In genomic region chr11:65499713-65500261, GRCh38 we compare ENCODE assay signal across 1 cellular context.
A peak's percentile ranks its signal among the peaks of the same experiment; 100 is the strongest.
TF ChIP-seq lines count a peak whose summit lies in the region.

No MANE protein-coding gene starts in this region.

TF ChIP-seq in GM12878, 131 proteins besides CTCF, POLR2A, EP300 and RAD21 (continues in another document):
- TF ChIP-seq CEBPZ (IDR thresholded peaks at IDR 0.05; ENCODE audit: low read depth, low read length) (peak; percentile 42; the same call in 1 of the 2 replicates), DPF2 (IDR thresholded peaks at IDR 0.05) (no peak), SUPT20H (IDR thresholded peaks at IDR 0.05; ENCODE audit: borderline replicate concordance, control insufficient read depth, low read depth, low read length) (no peak), YY1 (IDR thresholded peaks at IDR 0.05; ENCODE audit: low read depth, low read length) (no peak), CHD2 (IDR thresholded peaks at IDR 0.05; ENCODE audit: borderline replicate concordance, low read depth, low read length) (0 out of 2 replicates have a peak, but pooled peaks have one; percentile 15), BCLAF1 (IDR thresholded peaks at IDR 0.05) (no peak), WRNIP1 (IDR thresholded peaks at IDR 0.05; ENCODE audit: borderline replicate concordance, low read depth, low read length) (no peak), USF1 (IDR thresholded peaks at IDR 0.05; ENCODE audit: borderline replicate concordance, extremely low read length, insufficient read depth, low read depth, low read length) (no peak), HCFC1 (IDR thresholded peaks at IDR 0.05; ENCODE audit: low read length) (no peak), PKNOX1 (IDR thresholded peaks at IDR 0.05) (no peak), RELA (IDR thresholded peaks at IDR 0.05; ENCODE audit: borderline replicate concordance, partially characterized antibody) (no peak), FOS (IDR thresholded peaks at IDR 0.05; ENCODE audit: borderline replicate concordance, extremely low read depth, insufficient read length) (no peak), JUNB (IDR thresholded peaks at IDR 0.05) (no peak), FOXK2 (IDR thresholded peaks at IDR 0.05) (no peak), HDAC6 (IDR thresholded peaks at IDR 0.05; ENCODE audit: unreplicated experiment) (peak; percentile 81), ZNF687 (IDR thresholded peaks at IDR 0.05) (no peak), CREB1 (IDR thresholded peaks at IDR 0.05; ENCODE audit: low read depth) (no peak), E2F4 (IDR thresholded peaks at IDR 0.05; ENCODE audit: low read depth, low read length) (no peak), ZNF384 (IDR thresholded peaks at IDR 0.05; ENCODE audit: borderline replicate concordance, low read depth, low read length) (no peak), MLLT1 (IDR thresholded peaks at IDR 0.05) (peak; percentile 78), MYC (IDR thresholded peaks at IDR 0.05; ENCODE audit: insufficient read depth, insufficient read length, insufficient replicate concordance, low read length, severe bottlenecking) (no peak), EZH2 (IDR thresholded peaks at IDR 0.05; ENCODE audit: borderline replicate concordance, control insufficient read depth, low read depth, low read length) (no peak), CHD4 (IDR thresholded peaks at IDR 0.05) (no peak), ESRRA (IDR thresholded peaks at IDR 0.05; ENCODE audit: low read length) (no peak), ZZZ3 (IDR thresholded peaks at IDR 0.05; ENCODE audit: control insufficient read depth, insufficient read length, low read depth) (no peak), E4F1 (IDR thresholded peaks at IDR 0.05; ENCODE audit: borderline replicate concordance, partially characterized antibody) (no peak), TBL1XR1 (IDR thresholded peaks at IDR 0.05; ENCODE audit: low read depth, low read length) (0 out of 2 replicates have a peak, but pooled peaks have one; percentile 5), HDAC2 (IDR thresholded peaks at IDR 0.05) (no peak), MYB (IDR thresholded peaks at IDR 0.05; ENCODE audit: borderline replicate concordance, low read depth, low read length) (no peak), PBX3 (IDR thresholded peaks at IDR 0.05; ENCODE audit: insufficient replicate concordance, low read depth, low read length) (no peak), BCL3 (IDR thresholded peaks at IDR 0.05; ENCODE audit: borderline replicate concordance, insufficient read depth, low read depth, low read length, poor library complexity, severe bottlenecking) (no peak), STAT3 (IDR thresholded peaks at IDR 0.05; ENCODE audit: low read depth, low read length) (no peak), SIN3A (IDR thresholded peaks at IDR 0.05; ENCODE audit: low read depth, low read length) (0 out of 2 replicates have a peak, but pooled peaks have one; percentile 28), CHD1 (IDR thresholded peaks at IDR 0.05; ENCODE audit: low read depth, low read length) (0 out of 2 replicates have a peak, but pooled peaks have one; percentile 12), IKZF2 (IDR thresholded peaks at IDR 0.05) (no peak), NFXL1 (IDR thresholded peaks at IDR 0.05; ENCODE audit: borderline replicate concordance) (no peak), RFX5 (IDR thresholded peaks at IDR 0.05; ENCODE audit: low read depth, low read length) (no peak), NBN (IDR thresholded peaks at IDR 0.05) (peak; percentile 15; the same call in 1 of the 2 replicates), ZNF274 (IDR thresholded peaks at IDR 0.05; ENCODE audit: insufficient read depth, insufficient read length) (no peak), SMAD1 (IDR thresholded peaks at IDR 0.05; ENCODE audit: low read depth, partially characterized antibody) (peak; percentile 89), SRF (IDR thresholded peaks at IDR 0.05; ENCODE audit: low read depth in 2 of 2, low read length in 2 of 2) (no peak)
